Comparison of ENCODE assay signal across 1 cellular context in the genomic region with DNA sequence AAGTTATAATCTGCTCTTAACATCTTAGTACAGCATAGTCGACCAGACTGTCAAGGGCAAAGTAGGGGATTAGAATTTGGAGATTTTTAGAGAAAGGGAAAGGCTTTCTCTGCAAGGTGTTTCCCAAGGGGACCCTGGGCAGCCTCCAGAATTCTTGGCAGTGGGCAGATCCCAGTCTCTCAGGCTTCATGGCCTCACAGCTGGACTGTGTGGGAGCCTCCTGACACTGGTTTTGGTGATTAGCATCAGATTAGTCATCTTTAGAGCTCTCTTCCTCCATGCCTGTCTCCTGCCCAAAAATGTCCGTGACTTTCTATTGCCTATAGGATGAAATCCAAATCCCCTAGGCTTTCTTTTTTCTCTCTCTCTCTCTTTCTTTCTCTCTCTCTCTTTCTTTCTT.
TF ChIP-seq lines count a peak whose summit lies in the region.

No MANE protein-coding gene starts in this region.

TF ChIP-seq in GM12878, 131 proteins besides CTCF, POLR2A, EP300 and RAD21 (continued from another document):
- TF ChIP-seq ZNF592 (IDR thresholded peaks at IDR 0.05) (no peak), NFIC (IDR thresholded peaks at IDR 0.05; ENCODE audit: low read depth, low read length) (no peak), CHD2 (IDR thresholded peaks at IDR 0.05; ENCODE audit: borderline replicate concordance, low read depth, low read length) (no peak), TCF7 (IDR thresholded peaks at IDR 0.05; ENCODE audit: borderline replicate concordance) (no peak), WRNIP1 (IDR thresholded peaks at IDR 0.05; ENCODE audit: borderline replicate concordance, low read depth, low read length) (no peak), ZNF24 (IDR thresholded peaks at IDR 0.05) (no peak), IKZF1 (conservative IDR thresholded peaks at IDR 0.05) (no peak)
